In the genomic region with DNA sequence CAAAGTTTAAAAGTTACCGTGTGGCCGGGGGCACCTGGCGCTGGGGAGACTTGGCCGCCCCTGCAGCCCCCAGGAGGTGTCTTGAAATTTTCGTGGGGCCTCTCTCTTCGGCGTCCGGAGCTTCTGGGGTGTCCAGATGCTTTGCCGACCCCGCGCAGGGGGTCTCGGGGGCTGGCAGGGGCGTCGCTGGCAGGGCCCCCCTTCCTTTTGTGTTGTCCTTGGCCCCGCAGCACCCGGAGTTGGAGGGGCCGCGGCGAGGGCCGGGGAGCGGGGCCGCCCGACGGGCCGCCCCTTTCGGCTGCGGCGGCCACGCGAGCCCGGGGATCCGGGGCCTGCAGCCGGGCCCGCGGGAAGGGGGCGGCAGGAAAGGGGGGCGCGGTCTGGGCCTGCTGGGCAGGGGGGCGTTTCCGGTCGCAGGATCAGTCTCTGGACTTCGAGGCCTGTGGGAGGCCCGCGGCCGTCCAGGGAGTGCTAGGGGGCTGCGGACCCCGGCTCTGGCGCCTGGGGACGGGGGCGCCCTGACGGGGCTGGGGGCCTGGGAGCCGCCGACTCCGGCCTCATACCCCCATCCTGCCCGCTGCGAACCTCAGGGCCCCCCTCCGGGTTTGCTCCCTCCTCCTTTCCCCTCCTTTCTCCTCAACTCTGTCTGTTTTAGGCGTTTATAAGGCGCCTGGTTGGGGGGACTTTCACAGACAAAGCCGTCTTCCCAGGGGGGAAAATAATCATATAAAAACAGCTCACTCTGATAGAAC, we compare ENCODE assay signal across 1 cellular context.
TF ChIP-seq lines count a peak whose summit lies in the region.

No MANE protein-coding gene starts in this region.

TF ChIP-seq in GM12878, 131 proteins besides CTCF, POLR2A, EP300 and RAD21:
- peak; percentile 65; the same call in 1 of the 2 replicates for TF ChIP-seq LARP7 (IDR thresholded peaks at IDR 0.05)
- TF ChIP-seq, protein P1, sequence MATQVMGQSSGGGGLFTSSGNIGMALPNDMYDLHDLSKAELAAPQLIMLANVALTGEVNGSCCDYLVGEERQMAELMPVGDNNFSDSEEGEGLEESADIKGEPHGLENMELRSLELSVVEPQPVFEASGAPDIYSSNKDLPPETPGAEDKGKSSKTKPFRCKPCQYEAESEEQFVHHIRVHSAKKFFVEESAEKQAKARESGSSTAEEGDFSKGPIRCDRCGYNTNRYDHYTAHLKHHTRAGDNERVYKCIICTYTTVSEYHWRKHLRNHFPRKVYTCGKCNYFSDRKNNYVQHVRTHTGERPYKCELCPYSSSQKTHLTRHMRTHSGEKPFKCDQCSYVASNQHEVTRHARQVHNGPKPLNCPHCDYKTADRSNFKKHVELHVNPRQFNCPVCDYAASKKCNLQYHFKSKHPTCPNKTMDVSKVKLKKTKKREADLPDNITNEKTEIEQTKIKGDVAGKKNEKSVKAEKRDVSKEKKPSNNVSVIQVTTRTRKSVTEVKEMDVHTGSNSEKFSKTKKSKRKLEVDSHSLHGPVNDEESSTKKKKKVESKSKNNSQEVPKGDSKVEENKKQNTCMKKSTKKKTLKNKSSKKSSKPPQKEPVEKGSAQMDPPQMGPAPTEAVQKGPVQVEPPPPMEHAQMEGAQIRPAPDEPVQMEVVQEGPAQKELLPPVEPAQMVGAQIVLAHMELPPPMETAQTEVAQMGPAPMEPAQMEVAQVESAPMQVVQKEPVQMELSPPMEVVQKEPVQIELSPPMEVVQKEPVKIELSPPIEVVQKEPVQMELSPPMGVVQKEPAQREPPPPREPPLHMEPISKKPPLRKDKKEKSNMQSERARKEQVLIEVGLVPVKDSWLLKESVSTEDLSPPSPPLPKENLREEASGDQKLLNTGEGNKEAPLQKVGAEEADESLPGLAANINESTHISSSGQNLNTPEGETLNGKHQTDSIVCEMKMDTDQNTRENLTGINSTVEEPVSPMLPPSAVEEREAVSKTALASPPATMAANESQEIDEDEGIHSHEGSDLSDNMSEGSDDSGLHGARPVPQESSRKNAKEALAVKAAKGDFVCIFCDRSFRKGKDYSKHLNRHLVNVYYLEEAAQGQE (IDR thresholded peaks at IDR 0.05; ENCODE audit: low read depth, low read length), result no peak
- TF ChIP-seq GATAD2B (conservative IDR thresholded peaks at IDR 0.05; ENCODE audit: low read depth), result peak; percentile 81
- TF ChIP-seq, protein P2, sequence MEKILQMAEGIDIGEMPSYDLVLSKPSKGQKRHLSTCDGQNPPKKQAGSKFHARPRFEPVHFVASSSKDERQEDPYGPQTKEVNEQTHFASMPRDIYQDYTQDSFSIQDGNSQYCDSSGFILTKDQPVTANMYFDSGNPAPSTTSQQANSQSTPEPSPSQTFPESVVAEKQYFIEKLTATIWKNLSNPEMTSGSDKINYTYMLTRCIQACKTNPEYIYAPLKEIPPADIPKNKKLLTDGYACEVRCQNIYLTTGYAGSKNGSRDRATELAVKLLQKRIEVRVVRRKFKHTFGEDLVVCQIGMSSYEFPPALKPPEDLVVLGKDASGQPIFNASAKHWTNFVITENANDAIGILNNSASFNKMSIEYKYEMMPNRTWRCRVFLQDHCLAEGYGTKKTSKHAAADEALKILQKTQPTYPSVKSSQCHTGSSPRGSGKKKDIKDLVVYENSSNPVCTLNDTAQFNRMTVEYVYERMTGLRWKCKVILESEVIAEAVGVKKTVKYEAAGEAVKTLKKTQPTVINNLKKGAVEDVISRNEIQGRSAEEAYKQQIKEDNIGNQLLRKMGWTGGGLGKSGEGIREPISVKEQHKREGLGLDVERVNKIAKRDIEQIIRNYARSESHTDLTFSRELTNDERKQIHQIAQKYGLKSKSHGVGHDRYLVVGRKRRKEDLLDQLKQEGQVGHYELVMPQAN (conservative IDR thresholded peaks at IDR 0.05), result peak; percentile 60
- peak; percentile 42; the same call in 1 of the 2 replicates for TF ChIP-seq ZNF24 (IDR thresholded peaks at IDR 0.05)
- TF ChIP-seq CHD1 (IDR thresholded peaks at IDR 0.05; ENCODE audit: low read depth, low read length), result peak; percentile 81; the same call in 1 of the 2 replicates
- TF ChIP-seq RUNX3 (IDR thresholded peaks at IDR 0.05; ENCODE audit: low read length), result no peak
- TF ChIP-seq SMARCA5 (IDR thresholded peaks at IDR 0.05), result peak; percentile 60; the same call in 1 of the 2 replicates
- 0 out of 2 replicates have a peak, but pooled peaks have one; percentile 23 for TF ChIP-seq IKZF1 (conservative IDR thresholded peaks at IDR 0.05)
- TF ChIP-seq NR2F1 (conservative IDR thresholded peaks at IDR 0.05), result peak; percentile 45
- TF ChIP-seq YY1 (IDR thresholded peaks at IDR 0.05; ENCODE audit: low read depth, low read length), result 0 out of 2 replicates have a peak, but pooled peaks have one; percentile 42
- TF ChIP-seq, protein P3, sequence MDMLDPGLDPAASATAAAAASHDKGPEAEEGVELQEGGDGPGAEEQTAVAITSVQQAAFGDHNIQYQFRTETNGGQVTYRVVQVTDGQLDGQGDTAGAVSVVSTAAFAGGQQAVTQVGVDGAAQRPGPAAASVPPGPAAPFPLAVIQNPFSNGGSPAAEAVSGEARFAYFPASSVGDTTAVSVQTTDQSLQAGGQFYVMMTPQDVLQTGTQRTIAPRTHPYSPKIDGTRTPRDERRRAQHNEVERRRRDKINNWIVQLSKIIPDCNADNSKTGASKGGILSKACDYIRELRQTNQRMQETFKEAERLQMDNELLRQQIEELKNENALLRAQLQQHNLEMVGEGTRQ (IDR thresholded peaks at IDR 0.05; ENCODE audit: borderline replicate concordance, low read depth, low read length), result no peak
